8 cellular contexts compared by ENCODE assay signal in genomic region chr6:2846873-2847224, GRCh38. TPM values are rescaled to one million over a fixed set of nuclear protein-coding genes. Genes with fewer than 3 reads are reported as not detected.
DNase-seq lines count a peak whose midpoint lies in the region; ATAC-seq and TF ChIP-seq lines count a peak whose summit lies in the region.

No MANE protein-coding gene starts in this region.

- ATAC-seq in effector memory CD8-positive, alpha-beta T cell (replicated peaks) = no peak
- ATAC-seq in GM19035 (IDR thresholded peaks at IDR 0.05; ENCODE audit: unreplicated experiment) = no peak

- no peaks in the 10 kb centered on the region for H3K9me3 Mint-ChIP-seq in effector memory CD8-positive, alpha-beta T cell
- no peaks in the 10 kb centered on the region for H3K9me3 Mint-ChIP-seq in progenitor cell of endocrine pancreas (ENCODE audit: low read depth)

- peaks cover 21 to 29% of the 10 kb centered on the region in 2 donors for H3K4me1 Mint-ChIP-seq in effector memory CD8-positive, alpha-beta T cell (ENCODE audit: low read depth in 2 of 2)
- H3K4me1 Mint-ChIP-seq in progenitor cell of endocrine pancreas (ENCODE audit: low read depth) = peaks cover 9% of the 10 kb centered on the region

- H4K20me1 ChIP-seq in BLaER1 = no peaks in the 10 kb centered on the region
- H4K20me1 ChIP-seq in OCI-LY1 (ENCODE audit: insufficient read depth, low read length) = no peaks in the 10 kb centered on the region

- H3K36me3 ChIP-seq in BLaER1 = no peaks in the 10 kb centered on the region
- H3K36me3 ChIP-seq in OCI-LY1 (ENCODE audit: insufficient read depth, low read length) = no peaks in the 10 kb centered on the region; the same call in 1 of the 2 replicates

- H3K4me1 ChIP-seq in BLaER1 (peaks cover 26% of the 10 kb centered on the region), OCI-LY1 (ENCODE audit: insufficient read depth, low read length, severe bottlenecking) (peaks cover 46% of the 10 kb centered on the region)

- peak overlapping the region; percentile 20 to 78 for H3K4me3 Mint-ChIP-seq in effector memory CD8-positive, alpha-beta T cell
- no peak overlapping the region for H3K4me3 Mint-ChIP-seq in progenitor cell of endocrine pancreas (ENCODE audit: low read depth)

- H3K27me3 ChIP-seq in BLaER1 (peaks cover 15% of the 10 kb centered on the region), OCI-LY1 (ENCODE audit: insufficient read depth, low read length) (no peaks in the 10 kb centered on the region)

- no peak overlapping the region for H3K9ac ChIP-seq in BLaER1
- H3K9ac ChIP-seq in OCI-LY1 (ENCODE audit: low read length) = no peak overlapping the region; the same call in 1 of the 2 replicates

- H2AFZ ChIP-seq in OCI-LY1 (ENCODE audit: low read length) = no peak overlapping the region

- H3K79me2 ChIP-seq in OCI-LY1 (ENCODE audit: insufficient read depth, low read length) = no peaks in the 10 kb centered on the region

- no peak overlapping the region for H3K4me3 ChIP-seq in BLaER1
- H3K4me3 ChIP-seq in OCI-LY1 (ENCODE audit: low read depth, low read length, poor library complexity, severe bottlenecking) = no peak overlapping the region

- H3K27ac Mint-ChIP-seq in effector memory CD8-positive, alpha-beta T cell = peak overlapping the region; percentile 59 to 88
- peak overlapping the region; percentile 9 for H3K27ac Mint-ChIP-seq in progenitor cell of endocrine pancreas

- TF ChIP-seq CTCF in OCI-LY1 (IDR thresholded peaks at IDR 0.05; ENCODE audit: low read length) (no peak), progenitor cell of endocrine pancreas (IDR thresholded peaks at IDR 0.05; ENCODE audit: unreplicated experiment) (no peak)

- H3K4me2 ChIP-seq in BLaER1 (peak overlapping the region; percentile 23), OCI-LY1 (ENCODE audit: low read length) (peak overlapping the region; percentile 38)

- no peaks in the 10 kb centered on the region for H3F3A ChIP-seq in OCI-LY1 (ENCODE audit: insufficient read depth, low read length)

- H3K36me3 Mint-ChIP-seq in effector memory CD8-positive, alpha-beta T cell (ENCODE audit: insufficient read depth) = peaks cover 4% of the 10 kb centered on the region
- H3K36me3 Mint-ChIP-seq in progenitor cell of endocrine pancreas (ENCODE audit: insufficient read depth) = no peaks in the 10 kb centered on the region

- DNase-seq in effector memory CD8-positive, alpha-beta T cell = no peak
- DNase-seq in progenitor cell of endocrine pancreas (ENCODE audit: low spot score, unreplicated experiment) = no peak
- DNase-seq in mucosa of gallbladder (ENCODE audit: low spot score) = no peak
- DNase-seq in COLO829 (ENCODE audit: low spot score) = no peak
- no peak for DNase-seq in SHP77 (lab: John Stamatoyannopoulos, UW)

- H3K9me3 ChIP-seq in BLaER1 (no peaks in the 10 kb centered on the region; the same call in 1 of the 2 replicates), OCI-LY1 (ENCODE audit: low read length) (peaks cover 6% of the 10 kb centered on the region; the same call in 1 of the 2 replicates)

- H3K9me2 ChIP-seq in OCI-LY1 (ENCODE audit: low read depth, low read length) = no peaks in the 10 kb centered on the region

- H3K27me3 Mint-ChIP-seq in effector memory CD8-positive, alpha-beta T cell = no peaks in the 10 kb centered on the region
- no peaks in the 10 kb centered on the region for H3K27me3 Mint-ChIP-seq in progenitor cell of endocrine pancreas

- H3K27ac ChIP-seq in BLaER1 = no peak overlapping the region
- peak overlapping the region; percentile 71 for H3K27ac ChIP-seq in OCI-LY1 (ENCODE audit: low read depth, low read length, poor library complexity, severe bottlenecking)

RNA-seq across cellular contexts. Expression of gene SERPINB1, which starts 5.2 kb away (rescaled TPM):
- total RNA-seq in progenitor cell of endocrine pancreas (57.4 and 61.6 TPM in 2 replicates), mucosa of gallbladder (62.0 TPM)

RNA-seq across cellular contexts. Expression of gene SERPINB9, which starts 56.3 kb away (rescaled TPM):
- 6.5 and 7.6 TPM in 2 replicates for total RNA-seq in progenitor cell of endocrine pancreas
- total RNA-seq in mucosa of gallbladder = 11.8 TPM
